16 cellular contexts compared by ENCODE assay signal in the genomic region with DNA sequence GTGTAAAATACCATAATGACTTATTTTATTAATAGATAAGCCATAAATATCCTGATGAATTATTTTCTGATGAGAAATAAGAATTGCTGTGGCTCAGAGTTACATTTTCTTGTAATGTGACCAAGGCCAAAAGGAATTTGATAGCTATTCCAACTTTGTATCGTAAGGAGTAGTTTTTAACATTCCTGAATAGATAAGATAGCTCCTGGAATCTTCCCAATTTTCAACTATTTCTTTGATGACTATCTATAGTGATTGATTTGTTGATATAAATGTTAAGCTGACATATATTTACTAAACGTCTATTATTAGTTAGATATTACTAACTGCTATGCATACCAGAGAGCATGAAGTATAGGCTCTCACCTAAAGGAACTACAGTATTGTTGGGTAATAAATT. TPM values are rescaled to one million over a fixed set of nuclear protein-coding genes. Genes with fewer than 3 reads are reported as not detected.
A peak's percentile ranks its signal among the peaks of the same experiment; 100 is the strongest.
DNase-seq lines count a peak whose midpoint lies in the region; ATAC-seq and TF ChIP-seq lines count a peak whose summit lies in the region.
"Had no signal": no experiment of that assay in that cellular context is flagged by ENCODE, and none has a peak within 500 bp of the region (broad histone marks: within the 10 kb centered on the region; RNA-seq: fewer than 3 reads in every experiment).

No MANE protein-coding gene starts in this region.

- TF ChIP-seq POLR2A in ovary (IDR thresholded peaks at IDR 0.05): no peak

- CTCF ChIA-PET in Caco-2 (lab: Charles Lee): no interaction called here

- peak overlapping the region; percentile 51 for H3K27ac Mint-ChIP-seq in Caco-2 (ENCODE audit: unreplicated experiment)
- H3K27ac Mint-ChIP-seq: B cell; CD8-positive, alpha-beta memory T cell; HFFc6 had no signal

- no peak overlapping the region for H4K8ac ChIP-seq in mesendoderm (ENCODE audit: low read depth, low read length)

- WGBS in mesendoderm (ENCODE audit: extremely low coverage, insufficient coverage, low lambda C conversion rate): no CpG with 5 or more reads among the region's 2 CpGs
- WGBS in ovary, 3 donors: 38 to 52% (median 45%) methylated on average over 2 of the region's 2 CpGs

- no peak for TF ChIP-seq EP300 in ovary (IDR thresholded peaks at IDR 0.05)

- no peaks in the 10 kb centered on the region for H3K79me2 ChIP-seq in mesendoderm (ENCODE audit: control insufficient read depth, insufficient read depth, low read length)

- intact Hi-C loops in Caco-2 (cut with micrococcal nuclease; ENCODE audit: unreplicated experiment) (no loop called here), ovary (cut with DNase I) (no loop called here)

- H3K4me2 ChIP-seq in mesendoderm (ENCODE audit: low read length): no peak overlapping the region
- H3K4me2 ChIP-seq: BLaER1 treated with 17β-estradiol and CSF1 and Interleukin-3, amounts not matched to agents 10 nM and 100 nM had no signal

- peaks cover 32% of the 10 kb centered on the region for H3K4me1 Mint-ChIP-seq in Caco-2 (ENCODE audit: low read depth, unreplicated experiment)
- H3K4me1 Mint-ChIP-seq: B cell had no signal

- no peaks in the 10 kb centered on the region for H3K9me3 Mint-ChIP-seq in Caco-2 (ENCODE audit: unreplicated experiment)

- ATAC-seq in SK-N-SH treated with all-trans-retinoic acid at 6 μM for 48 hours (no peak), HG03442 (IDR thresholded peaks at IDR 0.05; ENCODE audit: unreplicated experiment) (no peak)
- ATAC-seq: HCT116 had no signal

- H2BK5ac ChIP-seq in mesendoderm (ENCODE audit: low read length): no peak overlapping the region

- H3K23ac ChIP-seq in mesendoderm (ENCODE audit: low read length): no peak overlapping the region

- H3K27me3 Mint-ChIP-seq in Caco-2 (ENCODE audit: insufficient read depth, unreplicated experiment): no peaks in the 10 kb centered on the region
- H3K27me3 Mint-ChIP-seq: B cell; CD8-positive, alpha-beta memory T cell had no signal

- no peaks in the 10 kb centered on the region for H3K79me1 ChIP-seq in mesendoderm (ENCODE audit: low read length)

- DNase-seq in Caco-2: no peak
- peak; percentile 80 for DNase-seq in mesendoderm
- no peak for DNase-seq in ovary
- DNase-seq in superior temporal gyrus (ENCODE audit: extremely low spot score): no peak
- DNase-seq in effector memory CD4-positive, alpha-beta T cell: no peak
- DNase-seq: 8988T; CD8-positive, alpha-beta memory T cell; COR-L47; GOT3; H7; HFFc6 had no signal

- POLR2A ChIA-PET in Caco-2 (lab: Charles Lee): no interaction called here

- no peak overlapping the region for H2BK15ac ChIP-seq in mesendoderm (replicated peaks; ENCODE audit: low read depth)

- no peak overlapping the region for H3K4ac ChIP-seq in mesendoderm (ENCODE audit: low read depth, low read length)

- H2AK5ac ChIP-seq in mesendoderm (ENCODE audit: low read length): no peak overlapping the region

- H3K36me3 ChIP-seq in Caco-2 (ENCODE audit: control insufficient read depth, insufficient read depth, low read length) (no peaks in the 10 kb centered on the region), mesendoderm (ENCODE audit: control insufficient read depth, insufficient read depth, low read length) (no peaks in the 10 kb centered on the region), ovary (no peaks in the 10 kb centered on the region)
- H3K36me3 ChIP-seq in effector memory CD4-positive, alpha-beta T cell (ENCODE audit: control insufficient read depth, insufficient read depth, low read length): no peaks in the 10 kb centered on the region

- H3K4me3 Mint-ChIP-seq in Caco-2 (ENCODE audit: unreplicated experiment): peak overlapping the region; percentile 62
- H3K4me3 Mint-ChIP-seq: B cell; CD8-positive, alpha-beta memory T cell; HFFc6 had no signal

- no peaks in the 10 kb centered on the region for H3K27me3 ChIP-seq in Caco-2 (replicated peaks; ENCODE audit: control insufficient read depth, insufficient read depth, low read length)
- no peaks in the 10 kb centered on the region for H3K27me3 ChIP-seq in mesendoderm (ENCODE audit: insufficient read depth, low read length, poor library complexity)
- H3K27me3 ChIP-seq in ovary: no peaks in the 10 kb centered on the region
- no peaks in the 10 kb centered on the region for H3K27me3 ChIP-seq in effector memory CD4-positive, alpha-beta T cell (replicated peaks; ENCODE audit: control insufficient read depth, insufficient read depth, low read length, poor library complexity, severe bottlenecking)
- H3K27me3 ChIP-seq: BLaER1 treated with 17β-estradiol and CSF1 and Interleukin-3, amounts not matched to agents 10 nM and 100 nM had no signal

- H3K9ac ChIP-seq in mesendoderm (ENCODE audit: low read length): no peak overlapping the region
- H3K9ac ChIP-seq: BLaER1 treated with 17β-estradiol and CSF1 and Interleukin-3, amounts not matched to agents 10 nM and 100 nM had no signal

- TF ChIP-seq CTCF in Caco-2 (IDR thresholded peaks at IDR 0.05; ENCODE audit: insufficient read depth in 1 of 2, low read depth in 1 of 2, low read length in 1 of 2, severe bottlenecking in 1 of 2, unreplicated experiment in 1 of 2) (no peak), ovary (IDR thresholded peaks at IDR 0.05) (no peak)

- H3K27ac ChIP-seq in mesendoderm (ENCODE audit: low read depth, low read length): no peak overlapping the region
- H3K27ac ChIP-seq in ovary: no peak overlapping the region
- no peak overlapping the region for H3K27ac ChIP-seq in effector memory CD4-positive, alpha-beta T cell (ENCODE audit: insufficient read depth, low read length, poor library complexity, severe bottlenecking)
- H3K27ac ChIP-seq: BLaER1 treated with 17β-estradiol and CSF1 and Interleukin-3, amounts not matched to agents 10 nM and 100 nM had no signal

- H2BK120ac ChIP-seq in mesendoderm (ENCODE audit: low read depth, low read length): no peak overlapping the region

- H3K36me3 Mint-ChIP-seq in Caco-2 (ENCODE audit: insufficient read depth, unreplicated experiment): no peaks in the 10 kb centered on the region

- no peak overlapping the region for H4K5ac ChIP-seq in mesendoderm (ENCODE audit: low read length)

- no peak overlapping the region for H3K18ac ChIP-seq in mesendoderm (ENCODE audit: low read length)

- no peaks in the 10 kb centered on the region for H3K9me3 ChIP-seq in Caco-2
- H3K9me3 ChIP-seq in ovary: no peaks in the 10 kb centered on the region
- no peaks in the 10 kb centered on the region for H3K9me3 ChIP-seq in effector memory CD4-positive, alpha-beta T cell (ENCODE audit: control insufficient read depth, low read length)

- peaks cover 35% of the 10 kb centered on the region for H3K4me1 ChIP-seq in Caco-2
- peaks cover 5% of the 10 kb centered on the region for H3K4me1 ChIP-seq in mesendoderm (ENCODE audit: control insufficient read depth, low read depth, low read length)
- H3K4me1 ChIP-seq in ovary (ENCODE audit: insufficient read depth): no peaks in the 10 kb centered on the region
- no peaks in the 10 kb centered on the region for H3K4me1 ChIP-seq in effector memory CD4-positive, alpha-beta T cell (ENCODE audit: control insufficient read depth, insufficient read depth, low read length, poor library complexity, severe bottlenecking)

- no peak overlapping the region for H3K56ac ChIP-seq in mesendoderm (ENCODE audit: low read length)

- BruUV-seq in Caco-2 (replicated peaks; lab: Mats Ljungman, UMichigan): no TSS peak

- H3K4me3 ChIP-seq in Caco-2 (ENCODE audit: low read depth, low read length) (no peak overlapping the region), mesendoderm (ENCODE audit: low read length) (no peak overlapping the region), ovary (no peak overlapping the region)
- H3K4me3 ChIP-seq in effector memory CD4-positive, alpha-beta T cell (ENCODE audit: insufficient read depth, low read depth, low read length, poor library complexity, severe bottlenecking): no peak overlapping the region
- H3K4me3 ChIP-seq: BLaER1 treated with 17β-estradiol and CSF1 and Interleukin-3, amounts not matched to agents 10 nM and 100 nM had no signal

TF ChIP-seq in SK-N-SH treated with all-trans-retinoic acid at 6 μM for 48 hours, 23 proteins besides CTCF, POLR2A, EP300 and RAD21:
- TF ChIP-seq, protein P1, sequence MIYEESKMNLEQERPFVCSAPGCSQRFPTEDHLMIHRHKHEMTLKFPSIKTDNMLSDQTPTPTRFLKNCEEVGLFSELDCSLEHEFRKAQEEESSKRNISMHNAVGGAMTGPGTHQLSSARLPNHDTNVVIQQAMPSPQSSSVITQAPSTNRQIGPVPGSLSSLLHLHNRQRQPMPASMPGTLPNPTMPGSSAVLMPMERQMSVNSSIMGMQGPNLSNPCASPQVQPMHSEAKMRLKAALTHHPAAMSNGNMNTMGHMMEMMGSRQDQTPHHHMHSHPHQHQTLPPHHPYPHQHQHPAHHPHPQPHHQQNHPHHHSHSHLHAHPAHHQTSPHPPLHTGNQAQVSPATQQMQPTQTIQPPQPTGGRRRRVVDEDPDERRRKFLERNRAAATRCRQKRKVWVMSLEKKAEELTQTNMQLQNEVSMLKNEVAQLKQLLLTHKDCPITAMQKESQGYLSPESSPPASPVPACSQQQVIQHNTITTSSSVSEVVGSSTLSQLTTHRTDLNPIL (CRISPR knock-in tag; IDR thresholded peaks at IDR 0.05; ENCODE audit: low read depth): peak; percentile 74; the same call in 1 of the 2 replicates
- peak; percentile 97 for TF ChIP-seq ISL1 (CRISPR knock-in tag; IDR thresholded peaks at IDR 0.05)
- TF ChIP-seq GLIS3 (CRISPR knock-in tag; IDR thresholded peaks at IDR 0.05): no peak

RNA-seq across cellular contexts. Expression of gene SATB1, which starts 49.1 kb away (rescaled TPM):
- total RNA-seq in Caco-2 (2022) (13.8 and 16.4 TPM in 2 replicates), ovary (10 to 100 TPM in 6 of 7 donors, 1 to 10 TPM in 1; 7.4 to 26.9 (median 19.9) TPM)
- polyA plus RNA-seq in mesendoderm (2013, experiment 1 of 2): 26.0 TPM
- polyA plus RNA-seq in mesendoderm (2013, experiment 2 of 2): 26.9 TPM
- 10 to 100 TPM; 13.0 to 14.6 TPM for polyA plus RNA-seq in ovary
